In the genomic region with DNA sequence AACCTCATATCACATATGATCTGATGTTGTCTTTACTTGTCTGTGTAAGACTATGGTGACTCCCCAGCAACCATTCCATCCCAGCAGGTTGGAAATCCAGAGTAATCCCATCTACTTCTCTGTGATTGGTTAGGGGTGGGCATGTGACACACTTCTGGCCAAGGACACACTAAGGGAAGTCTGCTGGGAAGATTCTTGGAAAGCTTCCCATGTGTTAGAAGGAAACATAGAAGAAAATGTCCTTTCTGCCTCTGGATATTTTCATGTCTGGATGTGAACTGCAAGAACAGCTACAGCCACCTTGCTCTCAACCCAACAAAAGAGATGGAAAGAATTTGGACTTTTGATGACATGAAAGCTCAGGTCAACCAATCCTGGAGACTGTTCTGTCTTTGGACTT, we compare ENCODE assay signal across 9 cellular contexts. TPM values are rescaled to one million over a fixed set of nuclear protein-coding genes. Genes with fewer than 3 reads are reported as not detected.
DNase-seq lines count a peak whose midpoint lies in the region; ATAC-seq and TF ChIP-seq lines count a peak whose summit lies in the region.
"Had no signal": no experiment of that assay in that cellular context is flagged by ENCODE, and none has a peak within 500 bp of the region (broad histone marks: within the 10 kb centered on the region; RNA-seq: fewer than 3 reads in every experiment).

No MANE protein-coding gene starts in this region.

- peaks cover 14% of the 10 kb centered on the region for H3K79me2 ChIP-seq in smooth muscle cell (ENCODE audit: low read depth)

- H3K4me3 ChIP-seq in HEK293 (ENCODE audit: low read depth, low read length) (no peak overlapping the region), smooth muscle cell (no peak overlapping the region)

- H3K27ac Mint-ChIP-seq in natural killer cell treated with Interleukin-12 subunit alpha and Interleukin-12 subunit beta and Interleukin-15 and Interleukin-18, amount 100 ng/mL, for 72 hours, result no peak overlapping the region

- intact Hi-C loops in Right ventricle myocardium superior (cut with DNase I), result no loop called here

- no peaks in the 10 kb centered on the region for H3K27me3 Mint-ChIP-seq in natural killer cell treated with Interleukin-12 subunit alpha and Interleukin-12 subunit beta and Interleukin-15 and Interleukin-18, amount 100 ng/mL, for 72 hours

- no peak overlapping the region for H2AFZ ChIP-seq in smooth muscle cell (ENCODE audit: low read depth)

- H3K4me3 Mint-ChIP-seq in natural killer cell treated with Interleukin-12 subunit alpha and Interleukin-12 subunit beta and Interleukin-15 and Interleukin-18, amount 100 ng/mL, for 72 hours, result no peak overlapping the region

- no peaks in the 10 kb centered on the region for H3K9me3 Mint-ChIP-seq in natural killer cell treated with Interleukin-12 subunit alpha and Interleukin-12 subunit beta and Interleukin-15 and Interleukin-18, amount 100 ng/mL, for 72 hours

- CTCF ChIA-PET in HEK293 (lab: Yijun Ruan, JAX), result interaction anchor here (0.6 to 2.6 kb wide), 6 partner anchors 8 to 307 kb away, joined by 3 to 11 read pairs (median 6); no protein-coding TSS in a partner anchor

- no peaks in the 10 kb centered on the region for H3K36me3 ChIP-seq in HEK293 (ENCODE audit: control insufficient read depth in 2 of 2, insufficient read depth in 1 of 2, low read length in 2 of 2)
- no peaks in the 10 kb centered on the region for H3K36me3 ChIP-seq in smooth muscle cell (ENCODE audit: low read depth)

- peak; percentile 54 for DNase-seq in astrocyte of the hippocampus (ENCODE audit: low read depth, low spot score)
- no peak for DNase-seq in Right ventricle myocardium superior
- no peak for DNase-seq in smooth muscle cell (lab: John Stamatoyannopoulos, UW; ENCODE audit: unreplicated experiment)
- no peak for DNase-seq in NCI-H1105 (lab: John Stamatoyannopoulos, UW)
- DNase-seq in natural killer cell treated with Interleukin-12 subunit alpha and Interleukin-12 subunit beta and Interleukin-15 and Interleukin-18, amount 100 ng/mL, for 72 hours (ENCODE audit: low spot score), result no peak
- no peak for DNase-seq in ureter (ENCODE audit: low spot score)
- DNase-seq: NCI-H146 had no signal

- no peak overlapping the region for H3K4me2 ChIP-seq in smooth muscle cell

- POLR2A ChIA-PET in HEK293 (lab: Yijun Ruan, JAX), result interaction anchor here (0.6 to 2.4 kb wide), 3 partner anchors 9 to 63 kb away, joined by 3 to 10 read pairs (median 4); a partner anchor contains a TSS

- H3K9me3 ChIP-seq in HEK293 (ENCODE audit: control insufficient read depth, insufficient read depth, low read depth, low read length) (no peaks in the 10 kb centered on the region), smooth muscle cell (replicated peaks; ENCODE audit: low read depth) (no peaks in the 10 kb centered on the region)

- H3K4me1 Mint-ChIP-seq in natural killer cell treated with Interleukin-12 subunit alpha and Interleukin-12 subunit beta and Interleukin-15 and Interleukin-18, amount 100 ng/mL, for 72 hours (ENCODE audit: low read depth in 2 of 2), result peaks cover 26 to 31% of the 10 kb centered on the region in 2 donors

- H3K9ac ChIP-seq in smooth muscle cell (ENCODE audit: low read depth), result no peak overlapping the region

- peaks cover 11% of the 10 kb centered on the region for H3K4me1 ChIP-seq in HEK293 (ENCODE audit: control insufficient read depth, insufficient read depth, low read length)
- H3K4me1 ChIP-seq in smooth muscle cell (ENCODE audit: low read depth), result peaks cover 18% of the 10 kb centered on the region

- ATAC-seq in Right ventricle myocardium superior (ENCODE audit: poor library complexity) (peak; percentile 8), GM21360 (IDR thresholded peaks at IDR 0.05; ENCODE audit: unreplicated experiment) (no peak)
- no peak for ATAC-seq in natural killer cell treated with Interleukin-12 subunit alpha and Interleukin-12 subunit beta and Interleukin-15 and Interleukin-18, amount 100 ng/mL, for 72 hours

- H3K36me3 Mint-ChIP-seq in natural killer cell treated with Interleukin-12 subunit alpha and Interleukin-12 subunit beta and Interleukin-15 and Interleukin-18, amount 100 ng/mL, for 72 hours, result peaks cover 13% of the 10 kb centered on the region

- H3K27me3 ChIP-seq in smooth muscle cell (ENCODE audit: low read depth), result no peaks in the 10 kb centered on the region

- H3K27ac ChIP-seq in HEK293 (ENCODE audit: extremely low read depth, low read depth, low read length), result no peak overlapping the region
- H3K27ac ChIP-seq in smooth muscle cell (ENCODE audit: low read depth), result peak overlapping the region; percentile 0

- TF ChIP-seq CTCF in HEK293 (tag by site-specific recombination; IDR thresholded peaks at IDR 0.05) (no peak), smooth muscle cell (IDR thresholded peaks at IDR 0.05; ENCODE audit: borderline replicate concordance, insufficient read depth, poor library complexity, severe bottlenecking) (no peak)

- H4K20me1 ChIP-seq in smooth muscle cell (ENCODE audit: low read depth), result peaks cover 16% of the 10 kb centered on the region

- H3F3A ChIP-seq in smooth muscle cell (ENCODE audit: low read depth), result peaks cover 50% of the 10 kb centered on the region

TF ChIP-seq in HEK293, 187 proteins besides CTCF, POLR2A, EP300 and RAD21:
- 0 out of 2 replicates have a peak, but pooled peaks have one; percentile 34 for TF ChIP-seq ZBTB17 (tag by site-specific recombination; IDR thresholded peaks at IDR 0.05)
- no peak for TF ChIP-seq ZNF785 (tag by site-specific recombination; IDR thresholded peaks at IDR 0.05)
- no peak for TF ChIP-seq ZNF132 (tag by site-specific recombination; IDR thresholded peaks at IDR 0.05; ENCODE audit: borderline replicate concordance)
- TF ChIP-seq, protein P1, sequence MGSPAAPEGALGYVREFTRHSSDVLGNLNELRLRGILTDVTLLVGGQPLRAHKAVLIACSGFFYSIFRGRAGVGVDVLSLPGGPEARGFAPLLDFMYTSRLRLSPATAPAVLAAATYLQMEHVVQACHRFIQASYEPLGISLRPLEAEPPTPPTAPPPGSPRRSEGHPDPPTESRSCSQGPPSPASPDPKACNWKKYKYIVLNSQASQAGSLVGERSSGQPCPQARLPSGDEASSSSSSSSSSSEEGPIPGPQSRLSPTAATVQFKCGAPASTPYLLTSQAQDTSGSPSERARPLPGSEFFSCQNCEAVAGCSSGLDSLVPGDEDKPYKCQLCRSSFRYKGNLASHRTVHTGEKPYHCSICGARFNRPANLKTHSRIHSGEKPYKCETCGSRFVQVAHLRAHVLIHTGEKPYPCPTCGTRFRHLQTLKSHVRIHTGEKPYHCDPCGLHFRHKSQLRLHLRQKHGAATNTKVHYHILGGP (tag by site-specific recombination; IDR thresholded peaks at IDR 0.05), result peak; percentile 96

RNA-seq across cellular contexts. Expression of a gene that starts 2.6 kb away (rescaled TPM):
- total RNA-seq in Right ventricle myocardium superior (21.1 TPM), smooth muscle cell (44.7 and 65.1 TPM in 2 replicates), ureter (29.1 TPM)
- polyA plus RNA-seq in smooth muscle cell, result 32.6 and 32.8 TPM in 2 replicates
- total RNA-seq in natural killer cell treated with Interleukin-12 subunit alpha and Interleukin-12 subunit beta and Interleukin-15 and Interleukin-18, amount 100 ng/mL, for 72 hours, result 10 to 100 TPM; 23.9 to 38.5 TPM
